In genomic region chr5:157602505-157602904, GRCh38 we compare ENCODE assay signal across 9 cellular contexts. TPM values are rescaled to one million over a fixed set of nuclear protein-coding genes. Genes with fewer than 3 reads are reported as not detected.
DNase-seq lines count a peak whose midpoint lies in the region; ATAC-seq, FAIRE-seq and TF ChIP-seq lines count a peak whose summit lies in the region.
"Had no signal": no experiment of that assay in that cellular context is flagged by ENCODE, and none has a peak within 500 bp of the region (broad histone marks: within the 10 kb centered on the region; RNA-seq: fewer than 3 reads in every experiment).

No MANE protein-coding gene starts in this region.

- no peak for TF ChIP-seq POLR2A in HepG2 (IDR thresholded peaks at IDR 0.05; ENCODE audit: insufficient read depth in 1 of 2, low read depth in 2 of 2, low read length in 2 of 2)

- FAIRE-seq in HepG2 (lab: Jason Lieb, UNC), result no peak

- no peaks in the 10 kb centered on the region for H3K36me3 ChIP-seq in HepG2 (replicated peaks in 1 of 2; ENCODE audit: control insufficient read depth in 1 of 2, insufficient read depth in 2 of 2, low read length in 2 of 2)

- intact Hi-C loops in HepG2 (cut with micrococcal nuclease; ENCODE audit: unreplicated experiment), result no loop called here

- no peak overlapping the region for H3K27ac ChIP-seq in HepG2 (ENCODE audit: extremely low read length, insufficient read depth, low read length)

- POLR2A ChIA-PET in activated CD4-positive, alpha-beta memory T cell treated with anti-CD3 and anti-CD28 coated beads, Interleukin-2, amount 10 ng/mL, durations not matched to agents 7 days and 5 days (lab: Charles Lee), result interaction anchor here (2.2 kb wide), 1 partner anchor 9 kb away, joined by 7 read pairs; no protein-coding TSS in a partner anchor
- POLR2A ChIA-PET in HepG2 (lab: Yijun Ruan, JAX), result no interaction called here

- TF ChIP-seq EP300 in HepG2 (IDR thresholded peaks at IDR 0.05; ENCODE audit: low read depth in 2 of 2, low read length in 2 of 2) (no peak), HepG2 (CRISPR knock-in tag; IDR thresholded peaks at IDR 0.05; ENCODE audit: borderline replicate concordance) (no peak)

- ATAC-seq in activated CD8-positive, alpha-beta memory T cell treated with anti-CD3 and anti-CD28 coated beads, Interleukin-2, amount 10 ng/mL, durations not matched to agents 7 days and 5 days, result peak; percentile 53
- peak; percentile 58 for ATAC-seq in HG03378 (IDR thresholded peaks at IDR 0.05; ENCODE audit: unreplicated experiment)
- ATAC-seq in HepG2, result no peak

- CTCF ChIA-PET in activated CD8-positive, alpha-beta memory T cell treated with anti-CD3 and anti-CD28 coated beads, Interleukin-2, amount 10 ng/mL, durations not matched to agents 7 days and 5 days (lab: Charles Lee), result no interaction called here
- CTCF ChIA-PET in activated CD4-positive, alpha-beta memory T cell treated with anti-CD3 and anti-CD28 coated beads, Interleukin-2, amount 10 ng/mL, durations not matched to agents 7 days and 5 days (lab: Charles Lee), result no interaction called here
- CTCF ChIA-PET in HepG2 (lab: Yijun Ruan, JAX; ENCODE audit: low intra/inter-chr PET ratio, low total read pairs), result no interaction called here

- peaks cover 11% of the 10 kb centered on the region for H3K36me3 Mint-ChIP-seq in activated CD8-positive, alpha-beta memory T cell treated with anti-CD3 and anti-CD28 coated beads, Interleukin-2, amount 10 ng/mL, durations not matched to agents 7 days and 5 days
- peaks cover 7% of the 10 kb centered on the region for H3K36me3 Mint-ChIP-seq in activated CD4-positive, alpha-beta memory T cell treated with anti-CD3 and anti-CD28 coated beads, Interleukin-2, amount 10 ng/mL, durations not matched to agents 7 days and 5 days (ENCODE audit: low read depth)
- H3K36me3 Mint-ChIP-seq in progenitor cell of endocrine pancreas (ENCODE audit: insufficient read depth), result no peaks in the 10 kb centered on the region

- no peak for TF ChIP-seq RAD21 in HepG2 (CRISPR knock-in tag; IDR thresholded peaks at IDR 0.05)

- DNase-seq in activated CD8-positive, alpha-beta memory T cell treated with anti-CD3 and anti-CD28 coated beads, Interleukin-2, amount 10 ng/mL, durations not matched to agents 7 days and 5 days, result peak; percentile 74
- DNase-seq in activated CD8-positive, alpha-beta memory T cell treated with anti-CD3 and anti-CD28 coated beads, Interleukin-2, amount 50 U/mL, for 48 hours, result no peak
- peak; percentile 58 for DNase-seq in activated CD4-positive, alpha-beta memory T cell treated with anti-CD3 and anti-CD28 coated beads, Interleukin-2, amount 10 ng/mL, durations not matched to agents 7 days and 5 days
- DNase-seq in stimulated activated CD4-positive, alpha-beta T cell treated with anti-CD3 and anti-CD28 coated beads, Interleukin-12 subunit alpha, Interleukin-12 subunit beta, amount 100 ng/mL, for 4 hours, result peak; percentile 33
- no peak for DNase-seq in HepG2 (ENCODE audit: low spot score)
- DNase-seq in GM13976 (ENCODE audit: low spot score), result no peak
- no peak for DNase-seq in progenitor cell of endocrine pancreas (ENCODE audit: low spot score, unreplicated experiment)

- no peak overlapping the region for H3K4me3 Mint-ChIP-seq in activated CD8-positive, alpha-beta memory T cell treated with anti-CD3 and anti-CD28 coated beads, Interleukin-2, amount 10 ng/mL, durations not matched to agents 7 days and 5 days
- H3K4me3 Mint-ChIP-seq in activated CD4-positive, alpha-beta memory T cell treated with anti-CD3 and anti-CD28 coated beads, Interleukin-2, amount 10 ng/mL, durations not matched to agents 7 days and 5 days, result peak overlapping the region; percentile 9
- no peak overlapping the region for H3K4me3 Mint-ChIP-seq in progenitor cell of endocrine pancreas (ENCODE audit: low read depth)
- H3K4me3 Mint-ChIP-seq: nephron had no signal

- no peaks in the 10 kb centered on the region for H3K4me1 ChIP-seq in HepG2 (ENCODE audit: insufficient read depth, low read length)

- peak overlapping the region; percentile 90 for H3K27ac Mint-ChIP-seq in activated CD8-positive, alpha-beta memory T cell treated with anti-CD3 and anti-CD28 coated beads, Interleukin-2, amount 10 ng/mL, durations not matched to agents 7 days and 5 days
- peak overlapping the region; percentile 82 for H3K27ac Mint-ChIP-seq in activated CD4-positive, alpha-beta memory T cell treated with anti-CD3 and anti-CD28 coated beads, Interleukin-2, amount 10 ng/mL, durations not matched to agents 7 days and 5 days
- no peak overlapping the region for H3K27ac Mint-ChIP-seq in progenitor cell of endocrine pancreas
- H3K27ac Mint-ChIP-seq: nephron had no signal

- no TSS peak for BruUV-seq in HepG2 (replicated peaks; lab: Mats Ljungman, UMichigan)

- in situ Hi-C loops in HepG2 (cut with HindIII; ENCODE audit: extremely low pct_ligation_motif_present, low pct_unique_long_range_greater_than_20kb), result no loop called here
- in situ Hi-C loops in GM13976 (cut with MboI; ENCODE audit: low sequenced_read_pairs, unreplicated experiment), result no loop called here

- H2AFZ ChIP-seq in HepG2 (ENCODE audit: low read length), result no peak overlapping the region

- H3K4me1 Mint-ChIP-seq in activated CD8-positive, alpha-beta memory T cell treated with anti-CD3 and anti-CD28 coated beads, Interleukin-2, amount 10 ng/mL, durations not matched to agents 7 days and 5 days, result peaks cover 91% of the 10 kb centered on the region
- peaks cover 87% of the 10 kb centered on the region for H3K4me1 Mint-ChIP-seq in activated CD4-positive, alpha-beta memory T cell treated with anti-CD3 and anti-CD28 coated beads, Interleukin-2, amount 10 ng/mL, durations not matched to agents 7 days and 5 days
- H3K4me1 Mint-ChIP-seq in progenitor cell of endocrine pancreas (ENCODE audit: low read depth), result peaks cover 2% of the 10 kb centered on the region

- H4K20me1 ChIP-seq in HepG2 (ENCODE audit: insufficient read depth, low read length), result no peaks in the 10 kb centered on the region

- no peaks in the 10 kb centered on the region for H3K9me3 ChIP-seq in HepG2 (ENCODE audit: low read length)

- no peak overlapping the region for H3K9ac ChIP-seq in HepG2 (ENCODE audit: insufficient read depth, low read depth, low read length)

- H3K4me3 ChIP-seq in HepG2 (replicated peaks in 1 of 3; ENCODE audit: insufficient read depth in 1 of 3, low read depth in 2 of 3, low read length in 3 of 3), result no peak overlapping the region

- H3K27me3 Mint-ChIP-seq in activated CD8-positive, alpha-beta memory T cell treated with anti-CD3 and anti-CD28 coated beads, Interleukin-2, amount 10 ng/mL, durations not matched to agents 7 days and 5 days, result no peaks in the 10 kb centered on the region
- no peaks in the 10 kb centered on the region for H3K27me3 Mint-ChIP-seq in activated CD4-positive, alpha-beta memory T cell treated with anti-CD3 and anti-CD28 coated beads, Interleukin-2, amount 10 ng/mL, durations not matched to agents 7 days and 5 days
- H3K27me3 Mint-ChIP-seq in progenitor cell of endocrine pancreas, result no peaks in the 10 kb centered on the region

- TF ChIP-seq CTCF in HepG2 (CRISPR knock-in tag; IDR thresholded peaks at IDR 0.05) (no peak), GM13976 (IDR thresholded peaks at IDR 0.05; ENCODE audit: borderline replicate concordance, control extremely low read depth, extremely low read depth, insufficient read depth, missing control alignments) (no peak), progenitor cell of endocrine pancreas (IDR thresholded peaks at IDR 0.05; ENCODE audit: unreplicated experiment) (no peak)

- no peaks in the 10 kb centered on the region for H3K79me2 ChIP-seq in HepG2 (ENCODE audit: insufficient read depth, low read length)

- H3K9me3 Mint-ChIP-seq in activated CD8-positive, alpha-beta memory T cell treated with anti-CD3 and anti-CD28 coated beads, Interleukin-2, amount 10 ng/mL, durations not matched to agents 7 days and 5 days (ENCODE audit: low read depth), result no peaks in the 10 kb centered on the region
- H3K9me3 Mint-ChIP-seq in activated CD4-positive, alpha-beta memory T cell treated with anti-CD3 and anti-CD28 coated beads, Interleukin-2, amount 10 ng/mL, durations not matched to agents 7 days and 5 days, result no peaks in the 10 kb centered on the region
- H3K9me3 Mint-ChIP-seq in progenitor cell of endocrine pancreas (ENCODE audit: low read depth), result peaks cover under 1% of the 10 kb centered on the region
- H3K9me3 Mint-ChIP-seq: nephron had no signal

- 47% methylated on average over 4 of the region's 4 CpGs for WGBS in HepG2 (ENCODE audit: low lambda C conversion rate)

- H3K4me2 ChIP-seq in HepG2 (ENCODE audit: low read depth, low read length), result no peak overlapping the region

- H3K27me3 ChIP-seq in HepG2 (ENCODE audit: control insufficient read depth in 1 of 2, insufficient read depth in 2 of 2, low read length in 2 of 2), result no peaks in the 10 kb centered on the region; a peak in 1 of 5 replicates

RNA-seq across cellular contexts. Expression of gene ADAM19, which starts 26.9 kb away (rescaled TPM):
- total RNA-seq in activated CD8-positive, alpha-beta memory T cell treated with anti-CD3 and anti-CD28 coated beads, Interleukin-2, amount 10 ng/mL, durations not matched to agents 7 days and 5 days, result 100 to 1,000 TPM; 219 to 341 TPM
- total RNA-seq in activated CD4-positive, alpha-beta memory T cell treated with anti-CD3 and anti-CD28 coated beads, Interleukin-2, amount 10 ng/mL, durations not matched to agents 7 days and 5 days, result 100 to 1,000 TPM; 309 to 313 TPM
- total RNA-seq in HepG2 (2016; rRNA removed; fragmentation: Illumina TruSeq; extraction: Trizol) (0.24 and 0.38 TPM in 2 replicates), progenitor cell of endocrine pancreas (13.4 and 15.9 TPM in 2 replicates)
- 0.18 TPM in 1 of 2 replicates, not detected in the other for total RNA-seq in HepG2 (2016; cell fraction: cytosol; rRNA removed; fragmentation: Illumina TruSeq; extraction: Trizol; ENCODE audit: low read depth)
- total RNA-seq in HepG2 (2016; cell fraction: insoluble cytoplasmic fraction; rRNA removed; fragmentation: Illumina TruSeq; extraction: Trizol), result 0.13 and 0.28 TPM in 2 replicates
- total RNA-seq in HepG2 (2016; cell fraction: membrane; rRNA removed; fragmentation: Illumina TruSeq; extraction: Trizol), result 0.15 and 0.17 TPM in 2 replicates
- total RNA-seq in HepG2 (2016; cell fraction: nucleus; rRNA removed; fragmentation: Illumina TruSeq; extraction: Trizol), result 0.41 and 0.50 TPM in 2 replicates
- polyA plus RNA-seq in HepG2 (2011; rRNA removed), result 0.61 and 0.74 TPM in 2 replicates
- polyA plus RNA-seq in HepG2 (2011; cell fraction: cytosol; rRNA removed), result 0.31 and 0.35 TPM in 2 replicates
- 1.1 and 1.4 TPM in 2 replicates for polyA plus RNA-seq in HepG2 (2011; cell fraction: nucleus; rRNA removed)
- polyA plus RNA-seq in HepG2 (2012), result 0.21 and 0.23 TPM in 2 replicates
- 0.03 TPM in 1 of 2 replicates, not detected in the other for polyA plus RNA-seq in HepG2 (2016; cell fraction: cytosol; fragmentation: Illumina TruSeq; extraction: Trizol; ENCODE audit: low read depth)
- 0.03 and 0.07 TPM in 2 replicates for polyA plus RNA-seq in HepG2 (2016; cell fraction: insoluble cytoplasmic fraction; fragmentation: Illumina TruSeq; extraction: Trizol; ENCODE audit: low read depth)
- polyA plus RNA-seq in HepG2 (2016; cell fraction: membrane; fragmentation: Illumina TruSeq; extraction: Trizol; ENCODE audit: low read depth), result 0.12 TPM in 1 of 2 replicates, not detected in the other
- 0.52 and 0.73 TPM in 2 replicates for polyA plus RNA-seq in HepG2 (2016; cell fraction: nucleus; fragmentation: Illumina TruSeq; extraction: Trizol; ENCODE audit: insufficient read depth, low read depth)
- 0.12 and 1.3 TPM in 2 replicates for polyA minus RNA-seq in HepG2 (2011; rRNA and poly(A)+ RNA removed; ENCODE audit: low replicate concordance)
- polyA minus RNA-seq in HepG2 (2011; cell fraction: cytosol; rRNA and poly(A)+ RNA removed), result 0.53 and 0.69 TPM in 2 replicates
- polyA minus RNA-seq in HepG2 (2011; cell fraction: nucleus; rRNA and poly(A)+ RNA removed), result 0.77 and 0.87 TPM in 2 replicates

RNA-seq across cellular contexts. Expression of gene SOX30, which starts 49.7 kb away (rescaled TPM):
- under 1 TPM in 1 of 2 experiments, not detected in 1; 0.09 TPM for total RNA-seq in activated CD8-positive, alpha-beta memory T cell treated with anti-CD3 and anti-CD28 coated beads, Interleukin-2, amount 10 ng/mL, durations not matched to agents 7 days and 5 days
- under 1 TPM; 0.18 to 0.33 TPM for total RNA-seq in activated CD4-positive, alpha-beta memory T cell treated with anti-CD3 and anti-CD28 coated beads, Interleukin-2, amount 10 ng/mL, durations not matched to agents 7 days and 5 days
- total RNA-seq in HepG2 (2016; rRNA removed; fragmentation: Illumina TruSeq; extraction: Trizol) (not detected in 2 replicates), progenitor cell of endocrine pancreas (not detected in 2 replicates)
- not detected in 2 replicates for total RNA-seq in HepG2 (2016; cell fraction: cytosol; rRNA removed; fragmentation: Illumina TruSeq; extraction: Trizol; ENCODE audit: low read depth)
- total RNA-seq in HepG2 (2016; cell fraction: insoluble cytoplasmic fraction; rRNA removed; fragmentation: Illumina TruSeq; extraction: Trizol), result not detected in 2 replicates
- not detected in 2 replicates for total RNA-seq in HepG2 (2016; cell fraction: membrane; rRNA removed; fragmentation: Illumina TruSeq; extraction: Trizol)
- not detected in 2 replicates for total RNA-seq in HepG2 (2016; cell fraction: nucleus; rRNA removed; fragmentation: Illumina TruSeq; extraction: Trizol)
- polyA plus RNA-seq in HepG2 (2011; rRNA removed), result 0.05 TPM in 1 of 2 replicates, not detected in the other
- not detected in 2 replicates for polyA plus RNA-seq in HepG2 (2011; cell fraction: cytosol; rRNA removed)
- not detected in 2 replicates for polyA plus RNA-seq in HepG2 (2011; cell fraction: nucleus; rRNA removed)
- not detected in 2 replicates for polyA plus RNA-seq in HepG2 (2012)
- polyA plus RNA-seq in HepG2 (2016; cell fraction: cytosol; fragmentation: Illumina TruSeq; extraction: Trizol; ENCODE audit: low read depth), result not detected in 2 replicates
- polyA plus RNA-seq in HepG2 (2016; cell fraction: insoluble cytoplasmic fraction; fragmentation: Illumina TruSeq; extraction: Trizol; ENCODE audit: low read depth), result not detected in 2 replicates
- polyA plus RNA-seq in HepG2 (2016; cell fraction: membrane; fragmentation: Illumina TruSeq; extraction: Trizol; ENCODE audit: low read depth), result not detected in 2 replicates
- not detected in 2 replicates for polyA plus RNA-seq in HepG2 (2016; cell fraction: nucleus; fragmentation: Illumina TruSeq; extraction: Trizol; ENCODE audit: insufficient read depth, low read depth)
- not detected in 2 replicates for polyA minus RNA-seq in HepG2 (2011; rRNA and poly(A)+ RNA removed; ENCODE audit: low replicate concordance)
- polyA minus RNA-seq in HepG2 (2011; cell fraction: cytosol; rRNA and poly(A)+ RNA removed), result not detected in 2 replicates
- polyA minus RNA-seq in HepG2 (2011; cell fraction: nucleus; rRNA and poly(A)+ RNA removed), result not detected in 2 replicates

Comparison
In these comparisons a context has a peak if more than half of its experiments do, and no peak if none do; other contexts are left out.
1. DNase-seq: peak in activated CD8-positive, alpha-beta memory T cell treated with anti-CD3 and anti-CD28 coated beads, Interleukin-2, amount 10 ng/mL, durations not matched to agents 7 days and 5 days (single experiment), activated CD4-positive, alpha-beta memory T cell treated with anti-CD3 and anti-CD28 coated beads, Interleukin-2, amount 10 ng/mL, durations not matched to agents 7 days and 5 days (single experiment) and stimulated activated CD4-positive, alpha-beta T cell treated with anti-CD3 and anti-CD28 coated beads, Interleukin-12 subunit alpha, Interleukin-12 subunit beta, amount 100 ng/mL, for 4 hours (single experiment); none in activated CD8-positive, alpha-beta memory T cell treated with anti-CD3 and anti-CD28 coated beads, Interleukin-2, amount 50 U/mL, for 48 hours (single experiment), HepG2 (single experiment), GM13976 (single experiment) and progenitor cell of endocrine pancreas (single experiment).
2. RNA of gene ADAM19, which starts 26.9 kb away (total RNA-seq): 219 to 341 TPM in activated CD8-positive, alpha-beta memory T cell treated with anti-CD3 and anti-CD28 coated beads, Interleukin-2, amount 10 ng/mL, durations not matched to agents 7 days and 5 days and 309 to 313 TPM in activated CD4-positive, alpha-beta memory T cell treated with anti-CD3 and anti-CD28 coated beads, Interleukin-2, amount 10 ng/mL, durations not matched to agents 7 days and 5 days; 13.4 to 15.9 TPM in progenitor cell of endocrine pancreas and 0.13 to 0.50 TPM in HepG2; every median in the first group is over 10 times any median in the second.